ENCODE assay signal across 22 cellular contexts in the genomic region with DNA sequence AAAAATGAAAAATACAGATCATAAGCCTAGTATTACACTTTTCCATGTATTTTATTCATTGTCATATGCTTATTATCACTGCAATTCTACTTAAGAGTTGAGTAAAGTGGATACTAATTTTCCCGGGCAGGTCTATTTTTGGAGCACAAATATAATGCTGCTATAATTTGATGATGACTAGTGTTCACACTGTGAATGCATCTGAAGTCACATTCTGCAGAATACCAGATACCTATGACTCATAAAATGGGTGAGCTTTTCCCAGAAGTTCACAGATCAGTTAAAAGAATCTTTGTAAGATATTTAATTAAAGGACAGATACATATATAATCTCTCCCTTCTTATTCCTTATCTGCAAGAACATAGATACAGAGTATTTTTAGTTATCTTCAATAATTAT.
DNase-seq lines count a peak whose midpoint lies in the region; ATAC-seq and TF ChIP-seq lines count a peak whose summit lies in the region.
"Had no signal": no experiment of that assay in that cellular context is flagged by ENCODE, and none has a peak within 500 bp of the region (broad histone marks: within the 10 kb centered on the region; RNA-seq: fewer than 3 reads in every experiment).

No MANE protein-coding gene starts in this region.

- no peak overlapping the region for H2BK5ac ChIP-seq in neuronal stem cell (ENCODE audit: low read length)

- no peak overlapping the region for H3K23ac ChIP-seq in neuronal stem cell (ENCODE audit: low read depth, low read length, poor library complexity)

- no peak overlapping the region for H4K91ac ChIP-seq in neuronal stem cell (ENCODE audit: low read depth, low read length, poor library complexity)

- H3K4me2 ChIP-seq in neuronal stem cell (ENCODE audit: insufficient read depth, low read length, poor library complexity, severe bottlenecking), result no peak overlapping the region

- no peaks in the 10 kb centered on the region for H3K36me3 ChIP-seq in BE2C
- no peaks in the 10 kb centered on the region for H3K36me3 ChIP-seq in neuronal stem cell (replicated peaks in 1 of 2; ENCODE audit: control insufficient read depth in 2 of 2, insufficient read depth in 2 of 2, low read length in 2 of 2)
- H3K36me3 ChIP-seq: esophagus muscularis mucosa had no signal

- H3K4me1 ChIP-seq in BE2C (no peaks in the 10 kb centered on the region), neuronal stem cell (ENCODE audit: control insufficient read depth in 2 of 2, insufficient read depth in 1 of 2, low read depth in 1 of 2, low read length in 2 of 2) (no peaks in the 10 kb centered on the region)
- H3K4me1 ChIP-seq: esophagus muscularis mucosa had no signal

- no peak overlapping the region for H3K14ac ChIP-seq in neuronal stem cell (ENCODE audit: low read length)

- no peak overlapping the region for H3K18ac ChIP-seq in neuronal stem cell (ENCODE audit: low read length)

- no peak overlapping the region for H4K8ac ChIP-seq in neuronal stem cell (ENCODE audit: low read depth, low read length)

- H2BK12ac ChIP-seq in neuronal stem cell (ENCODE audit: low read length), result no peak overlapping the region

- no peak overlapping the region for H2AFZ ChIP-seq in neuronal stem cell (ENCODE audit: low read length)

- no CpG with 5 or more reads among the region's 1 CpG for WGBS in neuronal stem cell (ENCODE audit: extremely low coverage in 2 of 2, insufficient read length in 2 of 2, insufficient replicate concordance in 1 of 2), 2 donors

- no peak overlapping the region for H3K4ac ChIP-seq in neuronal stem cell (ENCODE audit: low read length)

- intact Hi-C loops in left colon (cut with DNase I, micrococcal nuclease), result no loop called here

- H2BK15ac ChIP-seq in neuronal stem cell (ENCODE audit: low read length), result no peak overlapping the region

- H3K9me3 ChIP-seq in BE2C, result no peaks in the 10 kb centered on the region
- H3K9me3 ChIP-seq in neuronal stem cell (replicated peaks in 1 of 2; ENCODE audit: control insufficient read depth in 2 of 2, insufficient read depth in 1 of 2, low read depth in 1 of 2, low read length in 2 of 2), result no peaks in the 10 kb centered on the region
- H3K9me3 ChIP-seq: esophagus muscularis mucosa, mucosa of descending colon had no signal

- DNase-seq in BE2C (peak; percentile 4), M059J (ENCODE audit: low read depth) (peak; percentile 11), astrocyte of the hippocampus (ENCODE audit: low read depth, low spot score) (peak; percentile 42), iris pigment epithelial cell (ENCODE audit: low read depth) (peak; percentile 11), neuronal stem cell (ENCODE audit: low spot score) (no peak), left colon (no peak)
- no peak for DNase-seq in stimulated activated CD4-positive, alpha-beta T cell treated with anti-CD3 and anti-CD28 coated beads, Interleukin-4, amount 100 ng/mL, for 4 hours
- DNase-seq: activated CD4-positive, CD25-positive, alpha-beta regulatory T cell treated with anti-CD3 and anti-CD28 coated beads, Interleukin-2, amount 50 U/mL, for 72 hours; activated CD8-positive, alpha-beta memory T cell treated with anti-CD3 and anti-CD28 coated beads, Interleukin-2, amount 10 ng/mL, durations not matched to agents 7 days and 5 days; activated effector memory CD4-positive, alpha-beta T cell treated with Interleukin-2 at 50 U/mL for 16 hours; anterior cingulate cortex; C1 segment of cervical spinal cord; HCEC 1CT; hypothalamus; mucosa of descending colon; NK-92 treated with Interleukin-12 subunit alpha and Interleukin-12 subunit beta, amount 100 ng/mL, for 24 hours; occipital lobe; Right ventricle myocardium superior; stimulated activated CD4-positive, alpha-beta T cell treated with anti-CD3 and anti-CD28 coated beads, Interleukin-4, amount 100 ng/mL, for 1 hour; T-helper 9 cell had no signal

- H2BK120ac ChIP-seq in neuronal stem cell (ENCODE audit: low read depth, low read length), result no peak overlapping the region

- no peak for TF ChIP-seq CTCF in BE2C (IDR thresholded peaks at IDR 0.05; ENCODE audit: low read depth, low read length)

- ATAC-seq in left colon, result no peak
- no peak for ATAC-seq in HG02852 (IDR thresholded peaks at IDR 0.05; ENCODE audit: unreplicated experiment)
- ATAC-seq: activated CD8-positive, alpha-beta memory T cell treated with anti-CD3 and anti-CD28 coated beads, Interleukin-2, amount 10 ng/mL, durations not matched to agents 7 days and 5 days; mucosa of descending colon had no signal

- no peak overlapping the region for H3K27ac ChIP-seq in neuronal stem cell (replicated peaks; ENCODE audit: low read length)
- H3K27ac ChIP-seq: esophagus muscularis mucosa had no signal

- H3K27me3 ChIP-seq in BE2C (no peaks in the 10 kb centered on the region), neuronal stem cell (ENCODE audit: control insufficient read depth in 3 of 3, insufficient read depth in 3 of 3, low read depth in 1 of 3, low read length in 3 of 3) (no peaks in the 10 kb centered on the region)
- H3K27me3 ChIP-seq: esophagus muscularis mucosa had no signal

- no peak overlapping the region for H3K9ac ChIP-seq in neuronal stem cell (ENCODE audit: low read depth, low read length, poor library complexity)

- no peak overlapping the region for H2AK5ac ChIP-seq in neuronal stem cell (ENCODE audit: low read depth, low read length)

- H3K4me3 ChIP-seq in BE2C (ENCODE audit: low read depth, low read length) (no peak overlapping the region), neuronal stem cell (ENCODE audit: low read length in 2 of 2) (no peak overlapping the region)
- H3K4me3 ChIP-seq: esophagus muscularis mucosa, mucosa of descending colon had no signal

- no peaks in the 10 kb centered on the region for H3K79me1 ChIP-seq in neuronal stem cell (ENCODE audit: low read depth, low read length)

Comparison
In these comparisons a context has a peak if more than half of its experiments do, and no peak if none do; other contexts are left out.
1. DNase-seq: peak in BE2C (single experiment), M059J (single experiment), astrocyte of the hippocampus (single experiment) and iris pigment epithelial cell (single experiment); none in neuronal stem cell (single experiment), stimulated activated CD4-positive, alpha-beta T cell treated with anti-CD3 and anti-CD28 coated beads, Interleukin-4, amount 100 ng/mL, for 4 hours (0 of 2) and left colon (0 of 2).